In the genomic region with DNA sequence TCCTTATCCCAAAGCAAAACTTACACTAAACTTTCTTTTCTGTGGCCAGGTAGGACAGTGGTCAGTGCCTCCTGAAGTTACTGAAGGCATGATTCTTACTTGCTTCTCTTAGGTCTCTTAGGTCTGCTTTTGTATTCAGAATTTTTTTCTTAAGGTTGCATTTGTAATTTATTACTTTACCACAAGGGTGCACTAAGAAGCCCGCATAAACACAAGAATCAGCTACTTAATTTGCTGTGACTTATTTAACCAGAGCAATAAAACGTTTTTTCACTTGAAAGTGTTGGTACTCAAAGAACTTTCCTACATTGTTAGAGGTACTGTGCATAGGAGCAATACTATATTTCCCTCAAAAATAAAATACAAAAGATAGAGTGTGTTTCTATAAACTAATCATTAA, we compare ENCODE assay signal across 8 cellular contexts.
DNase-seq lines count a peak whose midpoint lies in the region; ATAC-seq and TF ChIP-seq lines count a peak whose summit lies in the region.

No MANE protein-coding gene starts in this region.

- H4K20me1 ChIP-seq in OCI-LY3 (ENCODE audit: insufficient read depth, low read length), result no peaks in the 10 kb centered on the region

- H3K4me1 ChIP-seq in heart right ventricle (peaks cover 0 to 21% (median 5%) of the 10 kb centered on the region in 9 donors), OCI-LY3 (ENCODE audit: low read length) (no peaks in the 10 kb centered on the region)

- H3K9ac ChIP-seq in OCI-LY3 (ENCODE audit: low read length), result no peak overlapping the region

- WGBS in heart right ventricle, 2 donors, result 9 to 11% methylated on average over 2 of the region's 2 CpGs

- H3K27me3 ChIP-seq in heart right ventricle (no peaks in the 10 kb centered on the region), OCI-LY3 (ENCODE audit: low read depth, low read length) (no peaks in the 10 kb centered on the region)

- H3K36me3 ChIP-seq in heart right ventricle, result no peaks in the 10 kb centered on the region
- H3K36me3 ChIP-seq in OCI-LY3 (replicated peaks; ENCODE audit: low read depth, low read length), result no peaks in the 10 kb centered on the region

- H3K4me1 Mint-ChIP-seq in natural killer cell treated with Interleukin-12 subunit alpha and Interleukin-12 subunit beta and Interleukin-15 and Interleukin-18, amount 100 ng/mL, for 72 hours (ENCODE audit: low read depth in 2 of 2), result no peaks in the 10 kb centered on the region

- intact Hi-C loops in heart right ventricle (cut with DNase I), result loop anchor here in 4 of 10 donors (5.0 to 10.0 kb wide), 3 partner anchors 75 to 447 kb away; a partner anchor contains a TSS
- intact Hi-C loops in Right ventricle myocardium inferior (cut with DNase I), result loop anchor here (5.0 to 10.0 kb wide), 4 partner anchors 75 to 567 kb away; a partner anchor contains a TSS
- intact Hi-C loops in head of caudate nucleus (cut with DNase I), result loop anchor here (10.0 kb wide), 1 partner anchor 447 kb away; no protein-coding TSS in a partner anchor

- TF ChIP-seq CTCF in heart right ventricle (IDR thresholded peaks at IDR 0.05) (peak; percentile 20 to 62 (median 52)), OCI-LY3 (IDR thresholded peaks at IDR 0.05; ENCODE audit: low read depth, low read length) (peak; percentile 45)

- no peak for DNase-seq in heart right ventricle
- no peak for DNase-seq in Right ventricle myocardium inferior (ENCODE audit: missing footprints)
- peak; percentile 50 for DNase-seq in fibroblast of the conjunctiva (ENCODE audit: low read depth)
- no peak for DNase-seq in GF-D8 (lab: John Stamatoyannopoulos, UW)
- DNase-seq in NCI-H2081 (lab: John Stamatoyannopoulos, UW), result no peak
- DNase-seq in natural killer cell treated with Interleukin-12 subunit alpha and Interleukin-12 subunit beta and Interleukin-15 and Interleukin-18, amount 100 ng/mL, for 72 hours (ENCODE audit: low spot score), result no peak
- DNase-seq in head of caudate nucleus, result no peak

- H3K4me2 ChIP-seq in OCI-LY3 (ENCODE audit: low read length), result no peak overlapping the region

- no peaks in the 10 kb centered on the region for H3K36me3 Mint-ChIP-seq in natural killer cell treated with Interleukin-12 subunit alpha and Interleukin-12 subunit beta and Interleukin-15 and Interleukin-18, amount 100 ng/mL, for 72 hours

- no peak overlapping the region for H2AFZ ChIP-seq in OCI-LY3 (ENCODE audit: low read depth, low read length)

- no peaks in the 10 kb centered on the region for H3K9me3 Mint-ChIP-seq in natural killer cell treated with Interleukin-12 subunit alpha and Interleukin-12 subunit beta and Interleukin-15 and Interleukin-18, amount 100 ng/mL, for 72 hours

- no peak overlapping the region for H3K27ac Mint-ChIP-seq in natural killer cell treated with Interleukin-12 subunit alpha and Interleukin-12 subunit beta and Interleukin-15 and Interleukin-18, amount 100 ng/mL, for 72 hours

- peaks cover 0 to 9% (median 0%) of the 10 kb centered on the region in 11 donors for H3K9me3 ChIP-seq in heart right ventricle
- H3K9me3 ChIP-seq in OCI-LY3 (ENCODE audit: insufficient read depth, low read length), result no peaks in the 10 kb centered on the region

- H3K27ac ChIP-seq in heart right ventricle (peak overlapping the region in 1 of 10 donors; percentile 26), OCI-LY3 (ENCODE audit: low read length) (no peak overlapping the region)

- H3K4me3 Mint-ChIP-seq in natural killer cell treated with Interleukin-12 subunit alpha and Interleukin-12 subunit beta and Interleukin-15 and Interleukin-18, amount 100 ng/mL, for 72 hours, result no peak overlapping the region

- H3K27me3 Mint-ChIP-seq in natural killer cell treated with Interleukin-12 subunit alpha and Interleukin-12 subunit beta and Interleukin-15 and Interleukin-18, amount 100 ng/mL, for 72 hours, result peaks cover 0 to 12% of the 10 kb centered on the region in 2 donors

- ATAC-seq in heart right ventricle (peak in 2 of 8 donors; percentile 12 to 31), Right ventricle myocardium inferior (no peak)
- no peak for ATAC-seq in natural killer cell treated with Interleukin-12 subunit alpha and Interleukin-12 subunit beta and Interleukin-15 and Interleukin-18, amount 100 ng/mL, for 72 hours

- H3K4me3 ChIP-seq in heart right ventricle (no peak overlapping the region), OCI-LY3 (ENCODE audit: low read length) (no peak overlapping the region)

- no peaks in the 10 kb centered on the region for H3K79me2 ChIP-seq in OCI-LY3 (ENCODE audit: low read length)
